Comparison of ENCODE assay signal across 20 cellular contexts in the genomic region with DNA sequence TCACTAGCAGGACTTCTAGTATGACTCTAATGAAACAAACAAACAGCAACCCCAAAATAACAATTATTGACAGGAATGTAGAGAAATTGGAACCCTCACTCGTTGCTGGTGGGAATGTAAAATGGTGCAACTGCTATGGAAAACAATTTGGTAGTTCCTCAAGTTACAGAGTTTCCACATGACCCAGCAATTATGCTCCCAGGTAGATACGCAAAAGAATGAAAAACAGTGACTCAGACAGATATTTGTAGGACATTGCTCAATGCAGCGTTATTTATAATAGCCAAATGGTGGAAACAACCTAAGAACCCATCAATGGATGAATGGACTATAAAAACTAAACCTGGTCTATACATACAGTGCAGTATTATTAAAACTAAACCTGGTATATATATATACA.
DNase-seq lines count a peak whose midpoint lies in the region; ATAC-seq and TF ChIP-seq lines count a peak whose summit lies in the region.
"Had no signal": no experiment of that assay in that cellular context is flagged by ENCODE, and none has a peak within 500 bp of the region (broad histone marks: within the 10 kb centered on the region; RNA-seq: fewer than 3 reads in every experiment).

No MANE protein-coding gene starts in this region.

- H3K36me3 Mint-ChIP-seq in endodermal cell (ENCODE audit: low read depth), result no peaks in the 10 kb centered on the region
- H3K36me3 Mint-ChIP-seq: CD8-positive, alpha-beta T cell had no signal

- H3K9ac ChIP-seq in endodermal cell (ENCODE audit: extremely low read depth, low read length, poor library complexity, severe bottlenecking), result no peak overlapping the region
- H3K9ac ChIP-seq: BLaER1 treated with 17β-estradiol and CSF1 and Interleukin-3, amounts not matched to agents 10 nM and 100 nM had no signal

- H3K27me3 ChIP-seq in foreskin keratinocyte (no peaks in the 10 kb centered on the region), endodermal cell (ENCODE audit: control insufficient read depth, insufficient read depth, low read length, poor library complexity, severe bottlenecking) (no peaks in the 10 kb centered on the region)
- H3K27me3 ChIP-seq: BLaER1 treated with 17β-estradiol and CSF1 and Interleukin-3, amounts not matched to agents 10 nM and 100 nM had no signal

- no peaks in the 10 kb centered on the region for H3K27me3 Mint-ChIP-seq in endodermal cell (ENCODE audit: insufficient read depth)
- H3K27me3 Mint-ChIP-seq: B cell had no signal

- no peak overlapping the region for H3K27ac Mint-ChIP-seq in endodermal cell
- H3K27ac Mint-ChIP-seq: B cell; CD8-positive, alpha-beta T cell; HFFc6 had no signal

- no peaks in the 10 kb centered on the region for H3K4me1 ChIP-seq in foreskin keratinocyte
- no peaks in the 10 kb centered on the region for H3K4me1 ChIP-seq in endodermal cell (ENCODE audit: control insufficient read depth, insufficient read depth, low read length)

- no peak overlapping the region for H3K4me3 Mint-ChIP-seq in endodermal cell
- H3K4me3 Mint-ChIP-seq: B cell; CD8-positive, alpha-beta T cell; HFFc6 had no signal

- H3K4me1 Mint-ChIP-seq in endodermal cell, result no peaks in the 10 kb centered on the region
- H3K4me1 Mint-ChIP-seq: B cell had no signal

- DNase-seq in HPDE6-E6E7 (ENCODE audit: extremely low spot score), result peak; percentile 16
- DNase-seq in RWPE1 (ENCODE audit: low spot score), result peak; percentile 27
- DNase-seq in epithelial cell of esophagus (ENCODE audit: low read depth), result peak; percentile 86
- peak; percentile 32 to 55 for DNase-seq in foreskin keratinocyte
- no peak for DNase-seq in activated CD4-positive, alpha-beta T cell treated with anti-CD3 and anti-CD28 coated beads for 4 hours
- DNase-seq in stimulated activated CD4-positive, alpha-beta T cell treated with anti-CD3 and anti-CD28 coated beads, Interleukin-15, amount 100 ng/mL, for 24 hours, result no peak
- DNase-seq in endodermal cell, result no peak
- DNase-seq in SIG-M5 (lab: John Stamatoyannopoulos, UW), result no peak
- DNase-seq: 8988T; Calu3; CD8-positive, alpha-beta T cell; DMS79 treated with DMSO at 0.1 percent for 48 hours; GF-D8; GOT3; H7; HFFc6 had no signal

- no peak for TF ChIP-seq CTCF in RWPE1 (conservative IDR thresholded peaks at IDR 0.05; ENCODE audit: low read depth)
- TF ChIP-seq CTCF in epithelial cell of esophagus (IDR thresholded peaks at IDR 0.05; ENCODE audit: insufficient read depth, low read depth, low read length, missing control alignments), result no peak
- TF ChIP-seq CTCF in foreskin keratinocyte (conservative IDR thresholded peaks at IDR 0.05), result no peak
- no peak for TF ChIP-seq CTCF in endodermal cell (conservative IDR thresholded peaks at IDR 0.05)

- H3K4me3 ChIP-seq in epithelial cell of esophagus (ENCODE audit: low read length) (no peak overlapping the region), endodermal cell (ENCODE audit: low read length) (no peak overlapping the region)
- H3K4me3 ChIP-seq: BLaER1 treated with 17β-estradiol and CSF1 and Interleukin-3, amounts not matched to agents 10 nM and 100 nM had no signal

- POLR2A ChIA-PET in RWPE1 (lab: Yijun Ruan, JAX; ENCODE audit: low non-redundant PET), result no interaction called here

- no peak overlapping the region for H3K27ac ChIP-seq in RWPE1
- no peak overlapping the region for H3K27ac ChIP-seq in foreskin keratinocyte
- no peak overlapping the region for H3K27ac ChIP-seq in endodermal cell (ENCODE audit: low read depth, low read length)
- H3K27ac ChIP-seq: BLaER1 treated with 17β-estradiol and CSF1 and Interleukin-3, amounts not matched to agents 10 nM and 100 nM had no signal

- 90 to 100% methylated on average over 3 of the region's 3 CpGs for WGBS in endodermal cell (ENCODE audit: insufficient coverage in 1 of 2, insufficient read length in 1 of 2), 2 experiments

- peaks cover 9% of the 10 kb centered on the region for H3K9me3 ChIP-seq in endodermal cell (ENCODE audit: control insufficient read depth, low read length)
- H3K9me3 ChIP-seq: BLaER1 treated with 17β-estradiol and CSF1 and Interleukin-3, amounts not matched to agents 10 nM and 100 nM had no signal

- ATAC-seq in foreskin keratinocyte, result no peak
- ATAC-seq: CD8-positive, alpha-beta T cell; HCT116; HepG2 had no signal

- H3K9me3 Mint-ChIP-seq in endodermal cell, result peaks cover 46% of the 10 kb centered on the region

- H3K36me3 ChIP-seq in endodermal cell (ENCODE audit: control insufficient read depth, insufficient read depth, low read length), result no peaks in the 10 kb centered on the region
- H3K36me3 ChIP-seq: BLaER1 treated with 17β-estradiol and CSF1 and Interleukin-3, amounts not matched to agents 10 nM and 100 nM had no signal

- CTCF ChIA-PET in RWPE1 (lab: Yijun Ruan, JAX), result no interaction called here

Comparison
In these comparisons a context has a peak if more than half of its experiments do, and no peak if none do; other contexts are left out.
1. DNase-seq: peak in HPDE6-E6E7 (single experiment), RWPE1 (single experiment), epithelial cell of esophagus (single experiment) and foreskin keratinocyte (2 of 2); none in activated CD4-positive, alpha-beta T cell treated with anti-CD3 and anti-CD28 coated beads for 4 hours (0 of 2), stimulated activated CD4-positive, alpha-beta T cell treated with anti-CD3 and anti-CD28 coated beads, Interleukin-15, amount 100 ng/mL, for 24 hours (single experiment), endodermal cell (single experiment) and SIG-M5 (single experiment).